In the genomic region with DNA sequence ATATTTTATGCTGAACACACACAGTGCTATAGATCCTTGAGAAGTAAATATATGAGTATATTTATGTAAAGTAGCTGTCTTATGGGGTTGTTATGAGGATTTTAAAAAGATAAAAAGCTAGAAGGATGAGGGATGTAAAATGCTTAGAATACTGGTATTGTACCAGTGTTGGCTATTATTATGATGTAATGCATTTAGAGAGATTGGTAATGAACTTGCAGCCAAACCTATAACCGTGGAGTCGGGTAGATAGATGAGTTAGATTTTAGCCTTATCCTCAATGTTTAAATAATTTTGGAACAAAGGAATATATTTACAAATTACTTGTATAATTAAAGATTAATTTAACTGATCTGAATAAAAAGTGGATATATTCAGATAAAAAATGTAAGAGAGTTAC, we compare ENCODE assay signal across 33 cellular contexts.
A peak's percentile ranks its signal among the peaks of the same experiment; 100 is the strongest.
DNase-seq lines count a peak whose midpoint lies in the region; ATAC-seq, FAIRE-seq and TF ChIP-seq lines count a peak whose summit lies in the region.
"Had no signal": no experiment of that assay in that cellular context is flagged by ENCODE, and none has a peak within 500 bp of the region (broad histone marks: within the 10 kb centered on the region; RNA-seq: fewer than 3 reads in every experiment).

No MANE protein-coding gene starts in this region.

- no peaks in the 10 kb centered on the region; a peak in 1 of 5 replicates for H3K27me3 ChIP-seq in HepG2 (ENCODE audit: control insufficient read depth in 1 of 2, insufficient read depth in 2 of 2, low read length in 2 of 2)
- no peaks in the 10 kb centered on the region for H3K27me3 ChIP-seq in right lobe of liver
- peaks cover 5% of the 10 kb centered on the region; the same call in 1 of the 2 replicates for H3K27me3 ChIP-seq in Karpas-422 (ENCODE audit: low read length)
- H3K27me3 ChIP-seq: BLaER1; BLaER1 treated with 17β-estradiol and CSF1 and Interleukin-3, amounts not matched to agents 10 nM and 100 nM had no signal

- no peak overlapping the region for H3K9ac ChIP-seq in HepG2 (ENCODE audit: insufficient read depth, low read depth, low read length)
- no peak overlapping the region for H3K9ac ChIP-seq in Karpas-422 (ENCODE audit: low read length)
- H3K9ac ChIP-seq: BLaER1; BLaER1 treated with 17β-estradiol and CSF1 and Interleukin-3, amounts not matched to agents 10 nM and 100 nM had no signal

- POLR2A ChIA-PET in HepG2 (lab: Yijun Ruan, JAX) (no interaction called here), HEK293 (lab: Yijun Ruan, JAX) (no interaction called here)

- H3K4me2 ChIP-seq in HepG2 (ENCODE audit: low read depth, low read length) (no peak overlapping the region), Karpas-422 (ENCODE audit: low read depth, low read length, poor library complexity, severe bottlenecking) (no peak overlapping the region)
- H3K4me2 ChIP-seq: A549; BLaER1; BLaER1 treated with 17β-estradiol and CSF1 and Interleukin-3, amounts not matched to agents 10 nM and 100 nM had no signal

- H3K79me2 ChIP-seq in HepG2 (ENCODE audit: insufficient read depth, low read length) (no peaks in the 10 kb centered on the region), Karpas-422 (ENCODE audit: low read length) (no peaks in the 10 kb centered on the region)

- TF ChIP-seq CTCF in HepG2 (CRISPR knock-in tag; IDR thresholded peaks at IDR 0.05) = no peak
- no peak for TF ChIP-seq CTCF in right lobe of liver (IDR thresholded peaks at IDR 0.05)
- TF ChIP-seq CTCF in HEK293 (tag by site-specific recombination; IDR thresholded peaks at IDR 0.05) = no peak

- no peak overlapping the region for H3K4me3 ChIP-seq in HepG2 (replicated peaks in 1 of 3; ENCODE audit: insufficient read depth in 1 of 3, low read depth in 2 of 3, low read length in 3 of 3)
- no peak overlapping the region for H3K4me3 ChIP-seq in right lobe of liver
- no peak overlapping the region for H3K4me3 ChIP-seq in HEK293 (ENCODE audit: low read depth, low read length)
- H3K4me3 ChIP-seq in Karpas-422 (ENCODE audit: low read length) = no peak overlapping the region
- H3K4me3 ChIP-seq: A549; BLaER1; BLaER1 treated with 17β-estradiol and CSF1 and Interleukin-3, amounts not matched to agents 10 nM and 100 nM had no signal

- FAIRE-seq in HepG2 (lab: Jason Lieb, UNC) = no peak
- FAIRE-seq: A204.1, A549, D721Med had no signal

- H3K9me3 ChIP-seq in HepG2 (ENCODE audit: low read length) = no peaks in the 10 kb centered on the region
- peaks cover 0 to 2% (median 0%) of the 10 kb centered on the region in 4 donors for H3K9me3 ChIP-seq in right lobe of liver
- H3K9me3 ChIP-seq in HEK293 (ENCODE audit: control insufficient read depth, insufficient read depth, low read depth, low read length) = no peaks in the 10 kb centered on the region
- H3K9me3 ChIP-seq in Karpas-422 (ENCODE audit: low read length) = peaks cover 5% of the 10 kb centered on the region
- H3K9me3 ChIP-seq: A549, BE2C, Caco-2 had no signal

- H3K4me1 ChIP-seq in HepG2 (ENCODE audit: insufficient read depth, low read length) = no peaks in the 10 kb centered on the region
- H3K4me1 ChIP-seq in right lobe of liver = no peaks in the 10 kb centered on the region
- no peaks in the 10 kb centered on the region for H3K4me1 ChIP-seq in HEK293 (ENCODE audit: control insufficient read depth, insufficient read depth, low read length)
- H3K4me1 ChIP-seq in Karpas-422 (ENCODE audit: low read length) = no peaks in the 10 kb centered on the region; the same call in 1 of the 2 replicates
- H3K4me1 ChIP-seq: A549; BE2C; BLaER1; BLaER1 treated with 17β-estradiol and CSF1 and Interleukin-3, amounts not matched to agents 10 nM and 100 nM; Caco-2 had no signal

- no TSS peak for BruUV-seq in HepG2 (replicated peaks; lab: Mats Ljungman, UMichigan)

- WGBS in HepG2 (ENCODE audit: low lambda C conversion rate) = 6% methylated on average over 2 of the region's 2 CpGs
- WGBS in right lobe of liver (ENCODE audit: insufficient coverage, low coverage, low lambda C conversion rate, missing lambda C conversion rate) = 77% methylated on average over 2 of the region's 2 CpGs

- TF ChIP-seq POLR2A in HepG2 (IDR thresholded peaks at IDR 0.05; ENCODE audit: insufficient read depth in 1 of 2, low read depth in 2 of 2, low read length in 2 of 2) = no peak
- no peak for TF ChIP-seq POLR2A in right lobe of liver (IDR thresholded peaks at IDR 0.05)

- no peak for TF ChIP-seq RAD21 in HepG2 (CRISPR knock-in tag; IDR thresholded peaks at IDR 0.05)

- no peak for ATAC-seq in HepG2
- no peak for ATAC-seq in right lobe of liver
- ATAC-seq: A549; CD8-positive, alpha-beta T cell had no signal

- CTCF ChIA-PET in HepG2 (lab: Yijun Ruan, JAX; ENCODE audit: low intra/inter-chr PET ratio, low total read pairs) = no interaction called here
- CTCF ChIA-PET in HEK293 (lab: Yijun Ruan, JAX) = no interaction called here

- TF ChIP-seq EP300 in HepG2 (IDR thresholded peaks at IDR 0.05; ENCODE audit: low read depth in 2 of 2, low read length in 2 of 2) (no peak), HepG2 (CRISPR knock-in tag; IDR thresholded peaks at IDR 0.05; ENCODE audit: borderline replicate concordance) (no peak)

- H4K20me1 ChIP-seq in HepG2 (ENCODE audit: insufficient read depth, low read length) (no peaks in the 10 kb centered on the region), Karpas-422 (ENCODE audit: insufficient read depth, low read depth, low read length) (no peaks in the 10 kb centered on the region)
- H4K20me1 ChIP-seq: BLaER1; BLaER1 treated with 17β-estradiol and CSF1 and Interleukin-3, amounts not matched to agents 10 nM and 100 nM had no signal

- intact Hi-C loops in HepG2 (cut with micrococcal nuclease; ENCODE audit: unreplicated experiment) = no loop called here
- intact Hi-C loops in right lobe of liver (cut with DNase I) = no loop called here

- H2AFZ ChIP-seq in HepG2 (ENCODE audit: low read length) = no peak overlapping the region
- peak overlapping the region; percentile 21; the same call in 1 of the 2 replicates for H2AFZ ChIP-seq in Karpas-422 (ENCODE audit: low read length)

- in situ Hi-C loops in HepG2 (cut with HindIII; ENCODE audit: extremely low pct_ligation_motif_present, low pct_unique_long_range_greater_than_20kb) = no loop called here

- DNase-seq in HepG2 (ENCODE audit: low spot score) (no peak), right lobe of liver (no peak), Karpas-422 (no peak), activated gamma-delta T cell treated with Interleukin-2 at 50 U/mL for 16 hours (no peak), DMS153 treated with DMSO at 0.1 percent for 48 hours (lab: John Stamatoyannopoulos, UW; ENCODE audit: unreplicated experiment) (no peak)
- DNase-seq: 8988T; ACHN; AML-193; BE2C; C1 segment of cervical spinal cord; Caco-2; Calu3; CD4-positive, alpha-beta memory T cell; CD4-positive, alpha-beta T cell; CD4-positive, CD25-positive, alpha-beta regulatory T cell; CD8-positive, alpha-beta memory T cell; CD8-positive, alpha-beta T cell; COR-L47; DMS 273 treated with DMSO at 0.1 percent for 48 hours; DMS153; DMS53; DMS79; DMS79 treated with DMSO at 0.1 percent for 48 hours; DND-41; EL had no signal

- H3K27ac ChIP-seq in HepG2 (ENCODE audit: extremely low read length, insufficient read depth, low read length) (no peak overlapping the region), right lobe of liver (no peak overlapping the region), HEK293 (ENCODE audit: extremely low read depth, low read depth, low read length) (no peak overlapping the region), Karpas-422 (ENCODE audit: low read length) (no peak overlapping the region)
- H3K27ac ChIP-seq: 22Rv1; A549; BLaER1; BLaER1 treated with 17β-estradiol and CSF1 and Interleukin-3, amounts not matched to agents 10 nM and 100 nM; C4-2B had no signal

- no peaks in the 10 kb centered on the region for H3K9me2 ChIP-seq in Karpas-422 (replicated peaks; ENCODE audit: insufficient read depth, low read length)

- H3K36me3 ChIP-seq in HepG2 (replicated peaks in 1 of 2; ENCODE audit: control insufficient read depth in 1 of 2, insufficient read depth in 2 of 2, low read length in 2 of 2) (no peaks in the 10 kb centered on the region), right lobe of liver (no peaks in the 10 kb centered on the region), HEK293 (ENCODE audit: control insufficient read depth in 2 of 2, insufficient read depth in 1 of 2, low read length in 2 of 2) (no peaks in the 10 kb centered on the region), Karpas-422 (ENCODE audit: insufficient read depth, low read length) (no peaks in the 10 kb centered on the region)
- H3K36me3 ChIP-seq: BE2C; BLaER1; BLaER1 treated with 17β-estradiol and CSF1 and Interleukin-3, amounts not matched to agents 10 nM and 100 nM had no signal

TF ChIP-seq in HepG2, 621 proteins besides CTCF, POLR2A, EP300 and RAD21:
- TF ChIP-seq ATF7 (IDR thresholded peaks at IDR 0.05) (peak; percentile 80), ATF7 (CRISPR knock-in tag; IDR thresholded peaks at IDR 0.05) (no peak), DRAP1 (CRISPR knock-in tag; IDR thresholded peaks at IDR 0.05) (no peak)
TF ChIP-seq in HepG2: peak in this region for 1.

TF ChIP-seq in HEK293, 187 proteins besides CTCF, POLR2A, EP300 and RAD21:
- TF ChIP-seq ZBTB26 (tag by site-specific recombination; optimal IDR thresholded peaks at IDR 0.05) = no peak
- no peak for TF ChIP-seq ZNF221 (tag by site-specific recombination; IDR thresholded peaks at IDR 0.05; ENCODE audit: borderline replicate concordance)
- TF ChIP-seq, protein P1, sequence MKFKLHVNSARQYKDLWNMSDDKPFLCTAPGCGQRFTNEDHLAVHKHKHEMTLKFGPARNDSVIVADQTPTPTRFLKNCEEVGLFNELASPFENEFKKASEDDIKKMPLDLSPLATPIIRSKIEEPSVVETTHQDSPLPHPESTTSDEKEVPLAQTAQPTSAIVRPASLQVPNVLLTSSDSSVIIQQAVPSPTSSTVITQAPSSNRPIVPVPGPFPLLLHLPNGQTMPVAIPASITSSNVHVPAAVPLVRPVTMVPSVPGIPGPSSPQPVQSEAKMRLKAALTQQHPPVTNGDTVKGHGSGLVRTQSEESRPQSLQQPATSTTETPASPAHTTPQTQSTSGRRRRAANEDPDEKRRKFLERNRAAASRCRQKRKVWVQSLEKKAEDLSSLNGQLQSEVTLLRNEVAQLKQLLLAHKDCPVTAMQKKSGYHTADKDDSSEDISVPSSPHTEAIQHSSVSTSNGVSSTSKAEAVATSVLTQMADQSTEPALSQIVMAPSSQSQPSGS (tag by site-specific recombination; IDR thresholded peaks at IDR 0.05; ENCODE audit: low read depth) = peak; percentile 56; the same call in 1 of the 2 replicates
